In the genomic region with DNA sequence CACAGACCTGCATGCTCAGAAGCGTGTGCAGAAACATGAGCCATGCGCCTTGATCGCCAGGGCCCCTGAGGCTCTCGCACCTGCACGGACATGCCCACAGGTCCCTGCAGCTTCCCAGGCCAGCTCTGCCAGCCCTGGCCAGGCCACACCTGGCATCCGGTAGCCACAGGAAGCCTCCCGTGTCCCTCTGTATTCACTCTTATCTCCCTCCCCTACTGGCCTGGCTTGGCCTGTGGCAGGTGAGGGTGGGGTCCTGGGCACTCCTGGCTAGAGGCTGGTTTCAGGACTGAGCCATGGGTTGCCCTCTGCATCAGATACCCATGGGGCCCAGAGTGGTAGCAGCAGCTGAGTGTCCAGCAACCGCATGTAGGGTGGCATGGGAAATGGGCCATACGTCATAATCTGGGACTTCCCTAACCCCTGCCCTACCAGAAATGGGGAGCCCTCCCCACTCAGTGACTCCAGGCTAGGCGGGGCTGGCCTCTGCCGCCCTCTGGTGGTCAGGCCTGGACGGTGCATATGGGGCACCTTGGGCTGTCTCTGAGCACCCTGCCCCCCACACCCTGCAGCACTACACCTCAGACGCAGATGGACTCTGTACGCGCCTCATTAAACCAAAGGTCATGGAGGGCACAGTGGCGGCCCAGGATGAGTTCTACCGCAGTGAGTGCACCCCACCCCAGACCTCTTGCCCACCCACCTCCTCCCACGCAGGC, we compare ENCODE assay signal across 7 cellular contexts. TPM values are rescaled to one million over a fixed set of nuclear protein-coding genes. Genes with fewer than 3 reads are reported as not detected.
A peak's percentile ranks its signal among the peaks of the same experiment; 100 is the strongest.
DNase-seq lines count a peak whose midpoint lies in the region; ATAC-seq and TF ChIP-seq lines count a peak whose summit lies in the region.

No MANE protein-coding gene starts in this region.

- DNase-seq in NCI-H510A (lab: John Stamatoyannopoulos, UW) (peak; percentile 46), medulla oblongata (ENCODE audit: extremely low spot score) (peak; percentile 86)
- peak; percentile 93 for DNase-seq in activated CD4-positive, alpha-beta memory T cell treated with anti-CD3 and anti-CD28 coated beads for 36 hours
- DNase-seq in stimulated activated CD8-positive, alpha-beta memory T cell treated with anti-CD3 and anti-CD28 coated beads, Interleukin-4, amount 100 ng/mL, for 1 hour (ENCODE audit: low read depth in 2 of 2, low spot score in 1 of 2), result peak; percentile 76 to 77

- peak overlapping the region; percentile 91 for H3K27ac Mint-ChIP-seq in activated CD4-positive, alpha-beta memory T cell treated with anti-CD3 and anti-CD28 coated beads for 36 hours

- POLR2A ChIA-PET in activated CD4-positive, alpha-beta memory T cell treated with anti-CD3 and anti-CD28 coated beads for 36 hours (lab: Charles Lee), result interaction anchor here (0.7 to 2.8 kb wide), 5 partner anchors 12 to 29 kb away, joined by 3 to 12 read pairs (median 6); no protein-coding TSS in a partner anchor

- H3K36me3 ChIP-seq in duodenal mucosa (ENCODE audit: control insufficient read depth in 1 of 2, insufficient read depth in 2 of 2, low read length in 2 of 2), result peaks cover 14 to 59% of the 10 kb centered on the region in 2 donors

- H3K27ac ChIP-seq in duodenal mucosa (ENCODE audit: low read depth, low read length), result peak overlapping the region; percentile 28

- H3K4me3 ChIP-seq in duodenal mucosa (ENCODE audit: low read depth in 1 of 2, low read length in 2 of 2), result no peak overlapping the region

- H3K9me3 Mint-ChIP-seq in activated CD4-positive, alpha-beta memory T cell treated with anti-CD3 and anti-CD28 coated beads for 36 hours, result no peaks in the 10 kb centered on the region

- H3K27me3 Mint-ChIP-seq in activated CD4-positive, alpha-beta memory T cell treated with anti-CD3 and anti-CD28 coated beads for 36 hours, result no peaks in the 10 kb centered on the region

- intact Hi-C loops in activated CD4-positive, alpha-beta memory T cell treated with anti-CD3 and anti-CD28 coated beads for 36 hours (cut with micrococcal nuclease), result loop anchor here (1.0 kb wide), 4 partner anchors 11 to 165 kb away; no protein-coding TSS in a partner anchor

- peak overlapping the region in 1 of 2 donors; percentile 39 for H3K9ac ChIP-seq in duodenal mucosa (ENCODE audit: low read depth in 1 of 2, low read length in 2 of 2)

- peaks cover 56% of the 10 kb centered on the region for H3K36me3 Mint-ChIP-seq in activated CD4-positive, alpha-beta memory T cell treated with anti-CD3 and anti-CD28 coated beads for 36 hours

- CTCF ChIA-PET in activated CD4-positive, alpha-beta memory T cell treated with anti-CD3 and anti-CD28 coated beads for 36 hours (lab: Charles Lee), result interaction anchor here (0.6 to 20.5 kb wide), 26 partner anchors 8 to 183 kb away, joined by 3 to 1220 read pairs (median 4); partner anchors contain the start of genes CPLX3, CSK, FAM219B and LMAN1L

- peaks cover 33 to 41% of the 10 kb centered on the region in 2 donors for H3K4me1 ChIP-seq in duodenal mucosa (ENCODE audit: control insufficient read depth in 1 of 2, insufficient read depth in 2 of 2, low read length in 2 of 2)

- H3K4me1 Mint-ChIP-seq in activated CD4-positive, alpha-beta memory T cell treated with anti-CD3 and anti-CD28 coated beads for 36 hours (ENCODE audit: low read depth), result peaks cover 49% of the 10 kb centered on the region

- no peaks in the 10 kb centered on the region for H3K27me3 ChIP-seq in duodenal mucosa (ENCODE audit: control insufficient read depth in 1 of 2, insufficient read depth in 2 of 2, low read length in 2 of 2)

- peak; percentile 69 for ATAC-seq in HG02852 (IDR thresholded peaks at IDR 0.05; ENCODE audit: unreplicated experiment)

- H3K9me3 ChIP-seq in duodenal mucosa (ENCODE audit: control insufficient read depth in 1 of 2, low read length in 2 of 2), result no peaks in the 10 kb centered on the region

- peak; percentile 13 for TF ChIP-seq POLR2A in GM15510 (IDR thresholded peaks at IDR 0.05; ENCODE audit: borderline replicate concordance, extremely low read depth, insufficient read length)

- H3K4me3 Mint-ChIP-seq in activated CD4-positive, alpha-beta memory T cell treated with anti-CD3 and anti-CD28 coated beads for 36 hours, result no peak overlapping the region

RNA-seq across cellular contexts. Expression of gene LMAN1L, which starts 12.6 kb away (rescaled TPM):
- not detected for total RNA-seq in activated CD4-positive, alpha-beta memory T cell treated with anti-CD3 and anti-CD28 coated beads for 36 hours

RNA-seq across cellular contexts. Expression of gene CSK, which starts 18.1 kb away (rescaled TPM):
- 100 to 1,000 TPM; 260 to 262 TPM for total RNA-seq in activated CD4-positive, alpha-beta memory T cell treated with anti-CD3 and anti-CD28 coated beads for 36 hours

RNA-seq across cellular contexts. Expression of gene CPLX3, which starts 26.4 kb away (rescaled TPM):
- total RNA-seq in activated CD4-positive, alpha-beta memory T cell treated with anti-CD3 and anti-CD28 coated beads for 36 hours, result not detected

RNA-seq across cellular contexts. Expression of gene ULK3, which starts 43.0 kb away (rescaled TPM):
- 10 to 100 TPM; 51.4 to 57.6 TPM for total RNA-seq in activated CD4-positive, alpha-beta memory T cell treated with anti-CD3 and anti-CD28 coated beads for 36 hours

RNA-seq across cellular contexts. Expression of gene CYP1A2, which starts 51.4 kb away (rescaled TPM):
- not detected for total RNA-seq in activated CD4-positive, alpha-beta memory T cell treated with anti-CD3 and anti-CD28 coated beads for 36 hours
